In the genomic region with DNA sequence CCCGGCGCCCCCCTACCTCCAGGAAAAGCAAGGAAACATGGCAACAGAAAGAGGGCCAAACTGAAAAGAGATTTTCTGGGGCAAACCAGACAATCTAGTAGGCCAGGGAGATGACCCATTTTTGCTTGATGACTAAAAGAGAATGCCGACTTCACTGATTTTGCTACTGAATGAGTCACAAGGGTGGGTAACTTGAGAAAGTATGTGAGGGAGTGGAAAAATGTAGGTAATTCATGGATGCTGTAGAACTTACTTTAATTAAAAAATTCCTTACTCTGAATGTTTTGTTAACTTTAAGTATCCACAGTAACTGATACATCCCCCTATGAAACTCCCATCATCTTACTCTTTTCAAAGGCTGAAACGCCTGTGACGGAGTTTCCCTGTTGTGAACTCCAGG, we compare ENCODE assay signal across 9 cellular contexts. TPM values are rescaled to one million over a fixed set of nuclear protein-coding genes. Genes with fewer than 3 reads are reported as not detected.
A peak's percentile ranks its signal among the peaks of the same experiment; 100 is the strongest.
DNase-seq lines count a peak whose midpoint lies in the region; ATAC-seq and TF ChIP-seq lines count a peak whose summit lies in the region.
"Had no signal": no experiment of that assay in that cellular context is flagged by ENCODE, and none has a peak within 500 bp of the region (broad histone marks: within the 10 kb centered on the region; RNA-seq: fewer than 3 reads in every experiment).

No MANE protein-coding gene starts in this region.

- H3K9ac ChIP-seq in PC-3 (ENCODE audit: low read length) = peak overlapping the region; percentile 6; the same call in 1 of the 2 replicates

- H3K9me3 ChIP-seq in PC-3 (ENCODE audit: low read length) (no peaks in the 10 kb centered on the region), esophagus muscularis mucosa (no peaks in the 10 kb centered on the region), aorta (ENCODE audit: control insufficient read depth, low read length) (no peaks in the 10 kb centered on the region)
- H3K9me3 ChIP-seq: pancreas had no signal

- intact Hi-C loops in PC-3 (cut with micrococcal nuclease) (no loop called here), esophagus muscularis mucosa (cut with DNase I) (no loop called here), aorta (cut with DNase I) (no loop called here)

- peak overlapping the region; percentile 67 for H3K27ac ChIP-seq in PC-3 (ENCODE audit: low read length)
- peak overlapping the region in 3 of 4 donors; percentile 17 to 34 (median 20) for H3K27ac ChIP-seq in esophagus muscularis mucosa (replicated peaks in 1 of 4)
- no peak overlapping the region for H3K27ac ChIP-seq in aorta (ENCODE audit: low read depth in 1 of 2, low read length in 2 of 2)
- H3K27ac ChIP-seq: pancreas had no signal

- peak; percentile 71 for DNase-seq in GM03348 (ENCODE audit: low spot score)
- peak; percentile 88 for DNase-seq in PC-3
- DNase-seq in esophagus muscularis mucosa (ENCODE audit: extremely low spot score) = no peak
- DNase-seq in putamen (ENCODE audit: low spot score) = peak; percentile 30
- no peak for DNase-seq in aorta
- no peak for DNase-seq in activated naive CD4-positive, alpha-beta T cell treated with anti-CD3 and anti-CD28 coated beads, Interleukin-2, amount 50 U/mL, for 16 hours
- DNase-seq: pancreas had no signal

- peak; percentile 97 for ATAC-seq in PC-3
- no peak for ATAC-seq in GM18861 (IDR thresholded peaks at IDR 0.05; ENCODE audit: unreplicated experiment)
- no peak for ATAC-seq in aorta (ENCODE audit: low FRiP score)
- no peak for ATAC-seq in HG03354 (IDR thresholded peaks at IDR 0.05; ENCODE audit: poor library complexity, severe bottlenecking, unreplicated experiment)
- ATAC-seq: pancreas had no signal

- H3K79me2 ChIP-seq in PC-3 (ENCODE audit: low read length) = peaks cover 5% of the 10 kb centered on the region; the same call in 1 of the 2 replicates

- H4K20me1 ChIP-seq in PC-3 (ENCODE audit: low read length) = no peaks in the 10 kb centered on the region

- H3K4me3 ChIP-seq in PC-3 (ENCODE audit: low read length) = peak overlapping the region; percentile 14; the same call in 1 of the 2 replicates
- no peak overlapping the region for H3K4me3 ChIP-seq in esophagus muscularis mucosa
- no peak overlapping the region for H3K4me3 ChIP-seq in aorta (ENCODE audit: low read length in 2 of 2)
- H3K4me3 ChIP-seq: pancreas had no signal

- H2AFZ ChIP-seq in PC-3 (ENCODE audit: low read length) = 0 out of 2 replicates have a peak overlapping the region, but pooled peaks have one; percentile 12

- WGBS in esophagus muscularis mucosa = 48% methylated on average over 5 of the region's 5 CpGs
- 64 to 76% methylated on average over 5 of the region's 5 CpGs for WGBS in aorta, 2 donors

- no peaks in the 10 kb centered on the region for H3K9me2 ChIP-seq in PC-3 (replicated peaks; ENCODE audit: low read length)

- no peak for TF ChIP-seq CTCF in PC-3 (conservative IDR thresholded peaks at IDR 0.05; ENCODE audit: low read depth, low read length)
- TF ChIP-seq CTCF in esophagus muscularis mucosa (IDR thresholded peaks at IDR 0.05) = no peak

- CTCF ChIA-PET in PC-3 (lab: Charles Lee) = no interaction called here

- H3K36me3 ChIP-seq in PC-3 (ENCODE audit: low read depth, low read length) (no peaks in the 10 kb centered on the region), esophagus muscularis mucosa (no peaks in the 10 kb centered on the region), aorta (ENCODE audit: control insufficient read depth in 1 of 2, insufficient read depth in 2 of 2, low read length in 1 of 2) (no peaks in the 10 kb centered on the region)
- H3K36me3 ChIP-seq: pancreas had no signal

- TF ChIP-seq EP300 in esophagus muscularis mucosa (IDR thresholded peaks at IDR 0.05) = no peak

- H3K4me2 ChIP-seq in PC-3 (ENCODE audit: low read length) = peak overlapping the region; percentile 52

- BruUV-seq in PC-3 (replicated peaks; lab: Mats Ljungman, UMichigan) = no TSS peak

- POLR2A ChIA-PET in PC-3 (lab: Charles Lee; ENCODE audit: unreplicated experiment) = no interaction called here

- TF ChIP-seq POLR2A in esophagus muscularis mucosa (IDR thresholded peaks at IDR 0.05; ENCODE audit: low read depth) = no peak

- H3F3A ChIP-seq in PC-3 (ENCODE audit: low read length, unreplicated experiment) = no peaks in the 10 kb centered on the region

- H3K27me3 ChIP-seq in PC-3 (ENCODE audit: low read length) (no peaks in the 10 kb centered on the region), esophagus muscularis mucosa (no peaks in the 10 kb centered on the region), aorta (ENCODE audit: control insufficient read depth in 1 of 2, insufficient read depth in 2 of 2, low read length in 1 of 2) (no peaks in the 10 kb centered on the region)
- H3K27me3 ChIP-seq: pancreas had no signal

- H3K4me1 ChIP-seq in PC-3 (ENCODE audit: insufficient read depth, low read length) (peaks cover 21% of the 10 kb centered on the region), esophagus muscularis mucosa (peaks cover 16 to 33% (median 24%) of the 10 kb centered on the region in 4 donors), aorta (ENCODE audit: control insufficient read depth in 1 of 2, insufficient read depth in 2 of 2, low read length in 2 of 2) (no peaks in the 10 kb centered on the region)

RNA-seq across cellular contexts. Expression of gene GOLIM4, which starts 24.2 kb away (rescaled TPM):
- total RNA-seq in PC-3 (2014; rRNA removed) = 25.3 and 28.5 TPM in 2 replicates
- total RNA-seq in esophagus muscularis mucosa = 10 to 100 TPM; 41.7 to 46.5 (median 45.0) TPM
- total RNA-seq in aorta = 10 to 100 TPM; 44.6 to 48.8 TPM
- polyA plus RNA-seq in aorta = 10 to 100 TPM; 20.5 to 21.2 TPM

Comparison
In these comparisons a context has a peak if more than half of its experiments do, and no peak if none do; other contexts are left out.
1. DNase-seq: peak in GM03348 (single experiment), PC-3 (single experiment) and putamen (single experiment); none in esophagus muscularis mucosa (single experiment), aorta (0 of 2) and activated naive CD4-positive, alpha-beta T cell treated with anti-CD3 and anti-CD28 coated beads, Interleukin-2, amount 50 U/mL, for 16 hours (single experiment).
2. H3K27ac ChIP-seq: peak in PC-3 (single experiment) and esophagus muscularis mucosa (3 of 4); none in aorta (0 of 2).